ENCODE assay signal across 12 cellular contexts in the genomic region with DNA sequence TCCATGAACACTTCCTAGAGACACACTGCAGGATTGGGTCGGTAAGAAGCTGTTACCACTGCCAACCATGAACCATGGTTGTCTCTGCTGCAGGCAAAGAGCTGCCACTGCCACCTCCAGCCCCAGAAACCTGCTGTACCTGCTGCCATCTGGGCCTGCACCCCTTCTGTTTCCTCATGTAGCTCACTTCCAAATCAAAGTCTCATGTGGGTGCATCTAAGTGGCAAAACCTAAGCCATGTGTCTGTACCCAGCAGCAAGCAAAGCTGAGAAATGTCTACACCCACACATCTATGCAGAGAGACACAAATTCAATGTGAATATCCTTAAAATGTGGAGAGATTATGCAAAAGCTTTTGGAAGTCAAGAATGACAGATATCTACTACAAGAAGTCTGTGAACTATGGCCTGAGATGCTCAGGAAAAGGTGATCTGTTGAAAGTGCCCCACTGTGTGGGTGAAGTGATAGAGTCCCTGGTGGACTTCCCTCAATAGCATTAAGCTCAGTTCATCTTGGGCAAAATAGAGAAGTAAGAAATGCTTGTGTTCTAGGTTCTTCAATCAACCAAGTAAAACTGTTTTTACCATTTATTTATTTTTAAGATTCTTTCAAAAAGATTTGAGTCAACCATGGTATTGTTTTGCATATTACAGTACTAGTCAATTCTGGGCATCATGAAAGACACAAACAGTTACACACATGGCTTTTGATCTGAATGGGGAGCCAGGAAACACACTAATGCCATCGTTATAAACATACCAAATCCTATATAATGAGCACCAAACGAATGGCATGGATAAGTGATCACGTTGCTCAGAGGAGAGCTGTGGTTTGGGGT.
DNase-seq lines count a peak whose midpoint lies in the region; ATAC-seq and TF ChIP-seq lines count a peak whose summit lies in the region.
"Had no signal": no experiment of that assay in that cellular context is flagged by ENCODE, and none has a peak within 500 bp of the region (broad histone marks: within the 10 kb centered on the region; RNA-seq: fewer than 3 reads in every experiment).

No MANE protein-coding gene starts in this region.

- H3K4me1 ChIP-seq in BLaER1 treated with 17β-estradiol and CSF1 and Interleukin-3, amounts not matched to agents 10 nM and 100 nM = peaks cover 33 to 76% (median 72%) of the 10 kb centered on the region in 10 experiments
- H3K4me1 ChIP-seq: breast epithelium had no signal

- peak in 7 of 10 donors; percentile 7 to 75 (median 58) for DNase-seq in dorsolateral prefrontal cortex
- no peak for DNase-seq in NCI-H1092 treated with DMSO at 0.1 percent for 48 hours (lab: John Stamatoyannopoulos, UW)
- DNase-seq in glomerular visceral epithelial cell (ENCODE audit: extremely low spot score) = no peak
- no peak for DNase-seq in NCI-H2029 treated with DMSO at 0.1 percent for 48 hours (lab: John Stamatoyannopoulos, UW)
- DNase-seq in pons (ENCODE audit: low spot score) = no peak
- DNase-seq: activated effector memory CD4-positive, alpha-beta T cell treated with anti-CD3 and anti-CD28 coated beads, Interleukin-2, amount 50 U/mL, for 16 hours; NCI-H2171 had no signal

- H3K9ac ChIP-seq in BLaER1 treated with 17β-estradiol and CSF1 and Interleukin-3, amounts not matched to agents 10 nM and 100 nM = no peak overlapping the region
- H3K9ac ChIP-seq: KMS-11 had no signal

- H3K4me3 ChIP-seq in BLaER1 treated with 17β-estradiol and CSF1 and Interleukin-3, amounts not matched to agents 10 nM and 100 nM = no peak overlapping the region
- H3K4me3 ChIP-seq in dorsolateral prefrontal cortex = no peak overlapping the region
- H3K4me3 ChIP-seq: breast epithelium had no signal

- H3K36me3 ChIP-seq in BLaER1 treated with 17β-estradiol and CSF1 and Interleukin-3, amounts not matched to agents 10 nM and 100 nM = no peaks in the 10 kb centered on the region
- H3K36me3 ChIP-seq: breast epithelium had no signal

- ATAC-seq in GM19468 (IDR thresholded peaks at IDR 0.05; ENCODE audit: extremely low read depth, unreplicated experiment) (peak; percentile 28), HG03442 (IDR thresholded peaks at IDR 0.05; ENCODE audit: unreplicated experiment) (peak; percentile 71)

- no peaks in the 10 kb centered on the region for H4K20me1 ChIP-seq in BLaER1 treated with 17β-estradiol and CSF1 and Interleukin-3, amounts not matched to agents 10 nM and 100 nM

- peak overlapping the region in 8 of 11 experiments; percentile 17 to 92 (median 84); a peak in 11 of 22 replicates for H3K27ac ChIP-seq in BLaER1 treated with 17β-estradiol and CSF1 and Interleukin-3, amounts not matched to agents 10 nM and 100 nM
- peak overlapping the region in 50 of 59 donors; percentile 0 to 91 (median 80) for H3K27ac ChIP-seq in dorsolateral prefrontal cortex
- H3K27ac ChIP-seq: KMS-11 had no signal

- peak overlapping the region in 9 of 11 experiments; percentile 3 to 96 (median 90); a peak in 15 of 22 replicates for H3K4me2 ChIP-seq in BLaER1 treated with 17β-estradiol and CSF1 and Interleukin-3, amounts not matched to agents 10 nM and 100 nM
- H3K4me2 ChIP-seq: KMS-11 had no signal

- peaks cover 1 to 14% (median 10%) of the 10 kb centered on the region in 11 experiments; a peak in 19 of 22 replicates for H3K9me3 ChIP-seq in BLaER1 treated with 17β-estradiol and CSF1 and Interleukin-3, amounts not matched to agents 10 nM and 100 nM (replicated peaks in 1 of 11)
- H3K9me3 ChIP-seq: breast epithelium had no signal

- no peak for TF ChIP-seq CTCF in dorsolateral prefrontal cortex (IDR thresholded peaks at IDR 0.05 in 54 of 56, conservative IDR thresholded peaks at IDR 0.05 in 2 of 56; ENCODE audit: low read depth in 1 of 56, partially characterized antibody in 56 of 56)

- intact Hi-C loops in dorsolateral prefrontal cortex (cut with DNase I) = no loop called here

- no peaks in the 10 kb centered on the region for H3K27me3 ChIP-seq in BLaER1 treated with 17β-estradiol and CSF1 and Interleukin-3, amounts not matched to agents 10 nM and 100 nM
- no peaks in the 10 kb centered on the region for H3K27me3 ChIP-seq in dorsolateral prefrontal cortex
- H3K27me3 ChIP-seq: breast epithelium had no signal

Comparison
In these comparisons a context has a peak if more than half of its experiments do, and no peak if none do; other contexts are left out.
1. DNase-seq: peak in dorsolateral prefrontal cortex (7 of 10); none in NCI-H1092 treated with DMSO at 0.1 percent for 48 hours (single experiment), glomerular visceral epithelial cell (single experiment), NCI-H2029 treated with DMSO at 0.1 percent for 48 hours (single experiment) and pons (single experiment).